Comparison of ENCODE assay signal across 1 cellular context in genomic region chr15:90618330-90619136, GRCh38.
TF ChIP-seq lines count a peak whose summit lies in the region.

No MANE protein-coding gene starts in this region.

TF ChIP-seq in HepG2, 621 proteins besides CTCF, POLR2A, EP300 and RAD21 (continued from another document):
- TF ChIP-seq, protein P1, sequence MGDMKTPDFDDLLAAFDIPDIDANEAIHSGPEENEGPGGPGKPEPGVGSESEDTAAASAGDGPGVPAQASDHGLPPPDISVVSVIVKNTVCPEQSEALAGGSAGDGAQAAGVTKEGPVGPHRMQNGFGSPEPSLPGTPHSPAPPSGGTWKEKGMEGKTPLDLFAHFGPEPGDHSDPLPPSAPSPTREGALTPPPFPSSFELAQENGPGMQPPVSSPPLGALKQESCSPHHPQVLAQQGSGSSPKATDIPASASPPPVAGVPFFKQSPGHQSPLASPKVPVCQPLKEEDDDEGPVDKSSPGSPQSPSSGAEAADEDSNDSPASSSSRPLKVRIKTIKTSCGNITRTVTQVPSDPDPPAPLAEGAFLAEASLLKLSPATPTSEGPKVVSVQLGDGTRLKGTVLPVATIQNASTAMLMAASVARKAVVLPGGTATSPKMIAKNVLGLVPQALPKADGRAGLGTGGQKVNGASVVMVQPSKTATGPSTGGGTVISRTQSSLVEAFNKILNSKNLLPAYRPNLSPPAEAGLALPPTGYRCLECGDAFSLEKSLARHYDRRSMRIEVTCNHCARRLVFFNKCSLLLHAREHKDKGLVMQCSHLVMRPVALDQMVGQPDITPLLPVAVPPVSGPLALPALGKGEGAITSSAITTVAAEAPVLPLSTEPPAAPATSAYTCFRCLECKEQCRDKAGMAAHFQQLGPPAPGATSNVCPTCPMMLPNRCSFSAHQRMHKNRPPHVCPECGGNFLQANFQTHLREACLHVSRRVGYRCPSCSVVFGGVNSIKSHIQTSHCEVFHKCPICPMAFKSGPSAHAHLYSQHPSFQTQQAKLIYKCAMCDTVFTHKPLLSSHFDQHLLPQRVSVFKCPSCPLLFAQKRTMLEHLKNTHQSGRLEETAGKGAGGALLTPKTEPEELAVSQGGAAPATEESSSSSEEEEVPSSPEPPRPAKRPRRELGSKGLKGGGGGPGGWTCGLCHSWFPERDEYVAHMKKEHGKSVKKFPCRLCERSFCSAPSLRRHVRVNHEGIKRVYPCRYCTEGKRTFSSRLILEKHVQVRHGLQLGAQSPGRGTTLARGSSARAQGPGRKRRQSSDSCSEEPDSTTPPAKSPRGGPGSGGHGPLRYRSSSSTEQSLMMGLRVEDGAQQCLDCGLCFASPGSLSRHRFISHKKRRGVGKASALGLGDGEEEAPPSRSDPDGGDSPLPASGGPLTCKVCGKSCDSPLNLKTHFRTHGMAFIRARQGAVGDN (CRISPR knock-in tag; IDR thresholded peaks at IDR 0.05) = no peak
- TF ChIP-seq, protein P2, sequence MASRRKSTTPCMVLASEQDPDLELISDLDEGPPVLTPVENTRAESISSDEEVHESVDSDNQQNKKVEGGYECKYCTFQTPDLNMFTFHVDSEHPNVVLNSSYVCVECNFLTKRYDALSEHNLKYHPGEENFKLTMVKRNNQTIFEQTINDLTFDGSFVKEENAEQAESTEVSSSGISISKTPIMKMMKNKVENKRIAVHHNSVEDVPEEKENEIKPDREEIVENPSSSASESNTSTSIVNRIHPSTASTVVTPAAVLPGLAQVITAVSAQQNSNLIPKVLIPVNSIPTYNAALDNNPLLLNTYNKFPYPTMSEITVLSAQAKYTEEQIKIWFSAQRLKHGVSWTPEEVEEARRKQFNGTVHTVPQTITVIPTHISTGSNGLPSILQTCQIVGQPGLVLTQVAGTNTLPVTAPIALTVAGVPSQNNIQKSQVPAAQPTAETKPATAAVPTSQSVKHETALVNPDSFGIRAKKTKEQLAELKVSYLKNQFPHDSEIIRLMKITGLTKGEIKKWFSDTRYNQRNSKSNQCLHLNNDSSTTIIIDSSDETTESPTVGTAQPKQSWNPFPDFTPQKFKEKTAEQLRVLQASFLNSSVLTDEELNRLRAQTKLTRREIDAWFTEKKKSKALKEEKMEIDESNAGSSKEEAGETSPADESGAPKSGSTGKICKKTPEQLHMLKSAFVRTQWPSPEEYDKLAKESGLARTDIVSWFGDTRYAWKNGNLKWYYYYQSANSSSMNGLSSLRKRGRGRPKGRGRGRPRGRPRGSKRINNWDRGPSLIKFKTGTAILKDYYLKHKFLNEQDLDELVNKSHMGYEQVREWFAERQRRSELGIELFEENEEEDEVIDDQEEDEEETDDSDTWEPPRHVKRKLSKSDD (CRISPR knock-in tag; IDR thresholded peaks at IDR 0.05; ENCODE audit: low read depth) = no peak
- TF ChIP-seq NFATC3 (CRISPR knock-in tag; IDR thresholded peaks at IDR 0.05) = no peak
- TF ChIP-seq SRSF1 (optimal IDR thresholded peaks at IDR 0.05; ENCODE audit: low read depth, low read length) = no peak
